ENCODE assay signal across 1 cellular context in genomic region chr1:91499904-91500755, GRCh38.
TF ChIP-seq lines count a peak whose summit lies in the region.

No MANE protein-coding gene starts in this region.

TF ChIP-seq in IMR-90, 13 proteins besides CTCF, POLR2A, EP300 and RAD21 (continued from another document):
- TF ChIP-seq USF2 (IDR thresholded peaks at IDR 0.05; ENCODE audit: low read depth, low read length) (no peak), FOS (IDR thresholded peaks at IDR 0.05; ENCODE audit: low read depth, low read length) (no peak), CHD1 (IDR thresholded peaks at IDR 0.05; ENCODE audit: low read depth, low read length) (no peak), MAZ (IDR thresholded peaks at IDR 0.05; ENCODE audit: borderline replicate concordance, low read depth, low read length) (no peak), SMC3 (IDR thresholded peaks at IDR 0.05; ENCODE audit: low read depth, low read length) (no peak), MXI1 (IDR thresholded peaks at IDR 0.05; ENCODE audit: borderline replicate concordance, low read depth, low read length) (no peak), RCOR1 (IDR thresholded peaks at IDR 0.05; ENCODE audit: insufficient replicate concordance, low read length) (no peak), BHLHE40 (IDR thresholded peaks at IDR 0.05; ENCODE audit: low read depth, low read length) (no peak), CEBPB (IDR thresholded peaks at IDR 0.05; ENCODE audit: low read depth, low read length) (no peak), NFE2L2 (IDR thresholded peaks at IDR 0.05; ENCODE audit: low read depth, low read length) (no peak)
- TF ChIP-seq, protein P1, sequence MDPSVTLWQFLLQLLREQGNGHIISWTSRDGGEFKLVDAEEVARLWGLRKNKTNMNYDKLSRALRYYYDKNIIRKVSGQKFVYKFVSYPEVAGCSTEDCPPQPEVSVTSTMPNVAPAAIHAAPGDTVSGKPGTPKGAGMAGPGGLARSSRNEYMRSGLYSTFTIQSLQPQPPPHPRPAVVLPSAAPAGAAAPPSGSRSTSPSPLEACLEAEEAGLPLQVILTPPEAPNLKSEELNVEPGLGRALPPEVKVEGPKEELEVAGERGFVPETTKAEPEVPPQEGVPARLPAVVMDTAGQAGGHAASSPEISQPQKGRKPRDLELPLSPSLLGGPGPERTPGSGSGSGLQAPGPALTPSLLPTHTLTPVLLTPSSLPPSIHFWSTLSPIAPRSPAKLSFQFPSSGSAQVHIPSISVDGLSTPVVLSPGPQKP (IDR thresholded peaks at IDR 0.05; ENCODE audit: borderline replicate concordance, low read depth, low read length) = no peak
